ENCODE assay signal across 32 cellular contexts in genomic region chr18:2699001-2699400, GRCh38.
"Had no signal": no experiment of that assay in that cellular context is flagged by ENCODE, and none has a peak within 500 bp of the region (broad histone marks: within the 10 kb centered on the region; RNA-seq: fewer than 3 reads in every experiment).

No MANE protein-coding gene starts in this region.

- H3K4me1 Mint-ChIP-seq: neural crest cell had no signal

- H3K27ac Mint-ChIP-seq: activated naive CD4-positive, alpha-beta T cell treated with anti-CD3 and anti-CD28 coated beads for 36 hours; dendritic cell treated with granulocyte-macrophage colony-stimulating factor and Interleukin-4, amounts not matched to agents 40 ng/mL and 50 ng/mL, for 4 days; endodermal cell; memory B cell; T-helper 1 cell treated with Interleukin-12 subunit alpha and Interleukin-12 subunit beta and Interleukin-4 antibody, amounts not matched to agents 30 μg/mL and 1 μg/mL, for 36 hours; type B pancreatic cell had no signal

- H2AFZ ChIP-seq: parathyroid adenoma had no signal

- DNase-seq: activated CD4-positive, alpha-beta T cell treated with anti-CD3 and anti-CD28 coated beads, Interleukin-2, amount 50 U/mL, for 1 hour; activated CD4-positive, CD25-positive, alpha-beta regulatory T cell treated with anti-CD3 and anti-CD28 coated beads, Interleukin-2, amount 50 U/mL, for 72 hours; activated effector memory CD4-positive, alpha-beta T cell treated with Interleukin-2 at 50 U/mL for 16 hours; activated naive CD4-positive, alpha-beta T cell treated with anti-CD3 and anti-CD28 coated beads for 36 hours; activated T-cell treated with anti-CD3 and anti-CD28 coated beads for 4 hours; activated T-cell treated with anti-CD3 and anti-CD28 coated beads, Interleukin-2, amount 50 U/mL, for 72 hours; anterior cingulate cortex; endodermal cell; foreskin keratinocyte; heart left ventricle; hypothalamus; naive thymus-derived CD8-positive, alpha-beta T cell; occipital lobe; psoas muscle; stimulated activated CD4-positive, alpha-beta T cell treated with anti-CD3 and anti-CD28 coated beads, Interleukin-1b, Interleukin-23, amount 100 ng/mL, for 48 hours; stimulated activated CD4-positive, alpha-beta T cell treated with anti-CD3 and anti-CD28 coated beads, Interleukin-4, amount 100 ng/mL, for 4 hours; stimulated activated CD8-positive, alpha-beta memory T cell treated with anti-CD3 and anti-CD28 coated beads, Interleukin-4, amount 100 ng/mL, for 48 hours; stimulated activated naive CD4-positive, alpha-beta T cell treated with Interleukin-2 at 50 U/mL for 16 hours; T1000; testis; WERI-Rb-1 had no signal

- FAIRE-seq: bronchial epithelial cell had no signal

- H3K9me3 ChIP-seq: esophagus muscularis mucosa, heart left ventricle, psoas muscle, testis, vagina had no signal

- H3K4me3 ChIP-seq: esophagus muscularis mucosa, heart left ventricle, psoas muscle, smooth muscle cell, testis, vagina had no signal

- H3K27me3 Mint-ChIP-seq: central memory CD8-positive, alpha-beta T cell; dendritic cell treated with granulocyte-macrophage colony-stimulating factor and Interleukin-4, amounts not matched to agents 40 ng/mL and 50 ng/mL, for 4 days; memory B cell; naive thymus-derived CD8-positive, alpha-beta T cell; type B pancreatic cell had no signal

- H3K27me3 ChIP-seq: esophagus muscularis mucosa, foreskin keratinocyte, heart left ventricle, testis, vagina had no signal

- ATAC-seq: activated T-cell treated with anti-CD3 and anti-CD28 coated beads, Interleukin-2, amount 50 U/mL, for 72 hours; foreskin keratinocyte; heart left ventricle; naive thymus-derived CD8-positive, alpha-beta T cell; psoas muscle had no signal

- H3K27ac ChIP-seq: esophagus muscularis mucosa, foreskin keratinocyte, heart left ventricle, parathyroid adenoma, psoas muscle, testis, vagina, WERI-Rb-1 had no signal

- H3K4me1 ChIP-seq: esophagus muscularis mucosa, foreskin keratinocyte, heart left ventricle, parathyroid adenoma, psoas muscle, testis, vagina had no signal

- H3K4me2 ChIP-seq: smooth muscle cell had no signal

- H3K4me3 Mint-ChIP-seq: activated naive CD4-positive, alpha-beta T cell treated with anti-CD3 and anti-CD28 coated beads for 36 hours; activated T-cell treated with anti-CD3 and anti-CD28 coated beads, Interleukin-2, amount 50 U/mL, for 72 hours; central memory CD8-positive, alpha-beta T cell; dendritic cell treated with granulocyte-macrophage colony-stimulating factor and Interleukin-4, amounts not matched to agents 40 ng/mL and 50 ng/mL, for 4 days; endodermal cell; memory B cell; naive thymus-derived CD8-positive, alpha-beta T cell; neural crest cell; T-helper 1 cell treated with Interleukin-12 subunit alpha and Interleukin-12 subunit beta and Interleukin-4 antibody, amounts not matched to agents 30 μg/mL and 1 μg/mL, for 36 hours; type B pancreatic cell had no signal

- H3K9ac ChIP-seq: parathyroid adenoma had no signal
